Comparison of ENCODE assay signal across 11 cellular contexts in genomic region chr15:76177491-76178040, GRCh38.
A peak's percentile ranks its signal among the peaks of the same experiment; 100 is the strongest.
DNase-seq lines count a peak whose midpoint lies in the region; ATAC-seq and TF ChIP-seq lines count a peak whose summit lies in the region.
"Had no signal": no experiment of that assay in that cellular context is flagged by ENCODE, and none has a peak within 500 bp of the region (broad histone marks: within the 10 kb centered on the region; RNA-seq: fewer than 3 reads in every experiment).

No MANE protein-coding gene starts in this region.

- ATAC-seq in PC-3 (peak; percentile 65), GM18861 (IDR thresholded peaks at IDR 0.05; ENCODE audit: unreplicated experiment) (no peak)

- H3K9me2 ChIP-seq in PC-3 (replicated peaks; ENCODE audit: low read length), result no peaks in the 10 kb centered on the region

- intact Hi-C loops in PC-3 (cut with micrococcal nuclease), result no loop called here

- no peak overlapping the region for H3K4ac ChIP-seq in neuronal stem cell (ENCODE audit: low read length)

- H2BK15ac ChIP-seq in neuronal stem cell (ENCODE audit: low read length), result no peak overlapping the region

- no peaks in the 10 kb centered on the region for H3K27me3 ChIP-seq in PC-3 (ENCODE audit: low read length)
- H3K27me3 ChIP-seq in neuronal stem cell (ENCODE audit: control insufficient read depth in 3 of 3, insufficient read depth in 3 of 3, low read depth in 1 of 3, low read length in 3 of 3), result peaks cover 0 to 6% (median 0%) of the 10 kb centered on the region in 3 experiments

- H3K4me3 ChIP-seq in PC-3 (ENCODE audit: low read length), result no peak overlapping the region
- H3K4me3 ChIP-seq in neuronal stem cell (ENCODE audit: low read length in 2 of 2), result no peak overlapping the region

- H3K79me1 ChIP-seq in neuronal stem cell (ENCODE audit: low read depth, low read length), result no peaks in the 10 kb centered on the region

- POLR2A ChIA-PET in PC-3 (lab: Charles Lee; ENCODE audit: unreplicated experiment), result no interaction called here

- no peaks in the 10 kb centered on the region for H3K36me3 ChIP-seq in PC-3 (ENCODE audit: low read depth, low read length)
- no peaks in the 10 kb centered on the region for H3K36me3 ChIP-seq in neuronal stem cell (replicated peaks in 1 of 2; ENCODE audit: control insufficient read depth in 2 of 2, insufficient read depth in 2 of 2, low read length in 2 of 2)

- no TSS peak for BruUV-seq in PC-3 (replicated peaks; lab: Mats Ljungman, UMichigan)

- H4K20me1 ChIP-seq in PC-3 (ENCODE audit: low read length), result no peaks in the 10 kb centered on the region

- no peak overlapping the region for H2AK5ac ChIP-seq in neuronal stem cell (ENCODE audit: low read depth, low read length)

- H3F3A ChIP-seq in PC-3 (ENCODE audit: low read length, unreplicated experiment), result no peaks in the 10 kb centered on the region

- DNase-seq in COLO829 (ENCODE audit: low spot score), result peak; percentile 17
- peak; percentile 23 for DNase-seq in PC-3
- peak; percentile 92 for DNase-seq in fibroblast of gingiva (ENCODE audit: low read depth)
- DNase-seq in neuronal stem cell (ENCODE audit: low spot score), result no peak
- DNase-seq in GM19240 (ENCODE audit: insufficient read length, low spot score), result no peak
- no peak for DNase-seq in stimulated activated CD4-positive, alpha-beta T cell treated with anti-CD3 and anti-CD28 coated beads, Interleukin-4, amount 100 ng/mL, for 4 hours
- no peak for DNase-seq in NCI-H1694 treated with DMSO at 0.1 percent for 48 hours (lab: John Stamatoyannopoulos, UW)
- DNase-seq: activated T-cell treated with anti-CD3 and anti-CD28 coated beads, Interleukin-2, amount 50 U/mL, for 1 hour; NCI-H1694 had no signal

- no peak overlapping the region for H3K18ac ChIP-seq in neuronal stem cell (ENCODE audit: low read length)

- no peak overlapping the region for H4K8ac ChIP-seq in neuronal stem cell (ENCODE audit: low read depth, low read length)

- H2BK5ac ChIP-seq in neuronal stem cell (ENCODE audit: low read length), result no peak overlapping the region

- no peaks in the 10 kb centered on the region for H3K79me2 ChIP-seq in PC-3 (ENCODE audit: low read length)

- no peak overlapping the region for H2BK120ac ChIP-seq in neuronal stem cell (ENCODE audit: low read depth, low read length)

- H3K4me2 ChIP-seq in PC-3 (ENCODE audit: low read length), result no peak overlapping the region
- no peak overlapping the region for H3K4me2 ChIP-seq in neuronal stem cell (ENCODE audit: insufficient read depth, low read length, poor library complexity, severe bottlenecking)

- peak overlapping the region; percentile 8 for H3K23ac ChIP-seq in neuronal stem cell (ENCODE audit: low read depth, low read length, poor library complexity)

- H4K91ac ChIP-seq in neuronal stem cell (ENCODE audit: low read depth, low read length, poor library complexity), result no peak overlapping the region

- H3K27ac ChIP-seq in PC-3 (ENCODE audit: low read length) (no peak overlapping the region), neuronal stem cell (replicated peaks; ENCODE audit: low read length) (no peak overlapping the region)
- H3K27ac ChIP-seq: C4-2B had no signal

- H2BK12ac ChIP-seq in neuronal stem cell (ENCODE audit: low read length), result peak overlapping the region; percentile 8

- CTCF ChIA-PET in PC-3 (lab: Charles Lee), result no interaction called here

- no CpG with 5 or more reads among the region's 15 CpGs for WGBS in neuronal stem cell (ENCODE audit: extremely low coverage in 2 of 2, insufficient read length in 2 of 2, insufficient replicate concordance in 1 of 2), 2 donors

- H2AFZ ChIP-seq in PC-3 (ENCODE audit: low read length), result no peak overlapping the region
- H2AFZ ChIP-seq in neuronal stem cell (ENCODE audit: low read length), result peak overlapping the region; percentile 68

- H3K4me1 ChIP-seq in PC-3 (ENCODE audit: insufficient read depth, low read length), result no peaks in the 10 kb centered on the region
- H3K4me1 ChIP-seq in neuronal stem cell (ENCODE audit: control insufficient read depth in 2 of 2, insufficient read depth in 1 of 2, low read depth in 1 of 2, low read length in 2 of 2), result peaks cover 4 to 12% of the 10 kb centered on the region in 2 donors

- no peak for TF ChIP-seq CTCF in PC-3 (conservative IDR thresholded peaks at IDR 0.05; ENCODE audit: low read depth, low read length)

- peak overlapping the region; percentile 25 for H3K14ac ChIP-seq in neuronal stem cell (ENCODE audit: low read length)

- no peak overlapping the region for H3K9ac ChIP-seq in PC-3 (ENCODE audit: low read length)
- no peak overlapping the region for H3K9ac ChIP-seq in neuronal stem cell (ENCODE audit: low read depth, low read length, poor library complexity)

- H3K9me3 ChIP-seq in PC-3 (ENCODE audit: low read length) (no peaks in the 10 kb centered on the region), neuronal stem cell (replicated peaks in 1 of 2; ENCODE audit: control insufficient read depth in 2 of 2, insufficient read depth in 1 of 2, low read depth in 1 of 2, low read length in 2 of 2) (peaks cover 0 to 4% of the 10 kb centered on the region in 2 donors)

Comparison
In these comparisons a context has a peak if more than half of its experiments do, and no peak if none do; other contexts are left out.
1. DNase-seq: peak in COLO829 (single experiment), PC-3 (single experiment) and fibroblast of gingiva (single experiment); none in neuronal stem cell (single experiment), GM19240 (single experiment), stimulated activated CD4-positive, alpha-beta T cell treated with anti-CD3 and anti-CD28 coated beads, Interleukin-4, amount 100 ng/mL, for 4 hours (0 of 2) and NCI-H1694 treated with DMSO at 0.1 percent for 48 hours (single experiment).